1 cellular context compared by ENCODE assay signal in the genomic region with DNA sequence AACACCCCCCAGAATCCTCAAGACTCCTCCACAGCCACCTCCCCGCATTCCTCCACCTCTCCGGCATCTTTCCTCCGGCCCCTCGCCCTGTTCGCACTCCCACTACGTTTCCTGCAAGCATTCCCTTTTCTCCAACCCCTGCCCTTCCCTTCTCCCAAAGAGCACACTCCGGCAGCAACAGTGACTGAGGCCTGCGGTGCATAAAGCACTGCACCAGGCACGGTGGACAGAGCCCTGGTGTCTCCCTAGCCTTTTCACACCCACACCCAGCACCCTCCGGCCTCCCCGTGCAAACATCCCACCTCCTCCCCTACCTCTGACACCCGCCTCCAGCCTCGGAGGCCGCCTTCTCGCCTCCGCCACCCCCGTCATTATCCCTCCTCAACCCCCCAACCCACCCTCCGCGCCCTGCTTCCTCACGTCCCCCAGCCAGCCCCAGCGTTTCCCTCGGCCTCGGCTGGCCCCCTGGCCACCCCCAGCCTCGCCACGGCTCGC.
TF ChIP-seq lines count a peak whose summit lies in the region.

No MANE protein-coding gene starts in this region.

TF ChIP-seq in HCT116, 20 proteins besides CTCF, POLR2A, EP300 and RAD21 (continued from another document):
- no peak for TF ChIP-seq CEBPB (IDR thresholded peaks at IDR 0.05; ENCODE audit: low read depth)
- TF ChIP-seq CBX3 (IDR thresholded peaks at IDR 0.05; ENCODE audit: low read depth), result no peak
